Comparison of ENCODE assay signal across 19 cellular contexts in genomic region chr4:48673537-48673936, GRCh38.
A peak's percentile ranks its signal among the peaks of the same experiment; 100 is the strongest.
DNase-seq lines count a peak whose midpoint lies in the region; ATAC-seq, FAIRE-seq and TF ChIP-seq lines count a peak whose summit lies in the region.
"Had no signal": no experiment of that assay in that cellular context is flagged by ENCODE, and none has a peak within 500 bp of the region (broad histone marks: within the 10 kb centered on the region; RNA-seq: fewer than 3 reads in every experiment).

No MANE protein-coding gene starts in this region.

- H3K27me3 ChIP-seq in K562 (ENCODE audit: control insufficient read depth in 2 of 2, insufficient read depth in 2 of 2, low read length in 2 of 2) (no peaks in the 10 kb centered on the region), mesendoderm (ENCODE audit: insufficient read depth, low read length, poor library complexity) (no peaks in the 10 kb centered on the region)
- H3K27me3 ChIP-seq: BLaER1 treated with 17β-estradiol and CSF1 and Interleukin-3, amounts not matched to agents 10 nM and 100 nM had no signal

- intact Hi-C loops in K562 (cut with micrococcal nuclease): no loop called here

- no peak overlapping the region for H4K8ac ChIP-seq in mesendoderm (ENCODE audit: low read depth, low read length)

- TF ChIP-seq EP300 in K562 (IDR thresholded peaks at IDR 0.05; ENCODE audit: low read length): no peak

- no peak overlapping the region for H3K56ac ChIP-seq in mesendoderm (ENCODE audit: low read length)

- H2BK15ac ChIP-seq in mesendoderm (replicated peaks; ENCODE audit: low read depth): no peak overlapping the region

- H3K4ac ChIP-seq in mesendoderm (ENCODE audit: low read depth, low read length): no peak overlapping the region

- H2AK5ac ChIP-seq in mesendoderm (ENCODE audit: low read length): no peak overlapping the region

- no peak for TF ChIP-seq RAD21 in K562 (CRISPR knock-in tag; conservative IDR thresholded peaks at IDR 0.05 in 1 of 2, IDR thresholded peaks at IDR 0.05 in 1 of 2)

- no peaks in the 10 kb centered on the region for H4K20me1 ChIP-seq in K562 (replicated peaks; ENCODE audit: control insufficient read depth, insufficient read depth, low read length)

- FAIRE-seq in GM12891 (lab: Jason Lieb, UNC) (peak; percentile 59), K562 (lab: Jason Lieb, UNC) (peak; percentile 29)
- FAIRE-seq: A549, D721Med, GM12892, GM18507 had no signal

- no peak overlapping the region for H3K18ac ChIP-seq in mesendoderm (ENCODE audit: low read length)

- in situ Hi-C loops in K562 (cut with MboI): loop anchor here (5.0 kb wide), 1 partner anchor 36 kb away; no protein-coding TSS in a partner anchor

- no peak for ATAC-seq in K562
- ATAC-seq: A549; CD8-positive, alpha-beta T cell had no signal

- POLR2A ChIA-PET in K562 (lab: Yijun Ruan, JAX): no interaction called here

- H3K9me3 ChIP-seq in K562 (replicated peaks; ENCODE audit: control insufficient read depth, insufficient read depth, low read depth, low read length): peaks cover 3% of the 10 kb centered on the region; the same call in 1 of the 2 replicates
- H3K9me3 ChIP-seq: A549, Caco-2 had no signal

- BruUV-seq in K562 (replicated peaks; lab: Mats Ljungman, UMichigan): no TSS peak

- DNase-seq in GM12891 (ENCODE audit: insufficient read length, low spot score) (no peak), K562 (ENCODE audit: extremely low read depth in 1 of 4, low spot score in 3 of 4) (no peak), mesendoderm (peak; percentile 53), hepatic stellate cell (ENCODE audit: low spot score) (no peak), iPS-NIHi7 (ENCODE audit: extremely low spot score) (no peak)
- DNase-seq: AML-193; Caco-2; Calu3; CD4-positive, alpha-beta T cell; CD8-positive, alpha-beta T cell; DMS79 treated with DMSO at 0.1 percent for 48 hours; GF-D8 had no signal

- H3K27ac ChIP-seq in K562 (ENCODE audit: extremely low read depth, low read depth, low read length): no peak overlapping the region
- peak overlapping the region; percentile 22 for H3K27ac ChIP-seq in mesendoderm (ENCODE audit: low read depth, low read length)
- H3K27ac ChIP-seq: 22Rv1; A549; BLaER1 treated with 17β-estradiol and CSF1 and Interleukin-3, amounts not matched to agents 10 nM and 100 nM; C4-2B had no signal

- no peak overlapping the region for H2AFZ ChIP-seq in K562 (ENCODE audit: low read depth, low read length)

- no peak overlapping the region for H3K9ac ChIP-seq in K562 (ENCODE audit: insufficient read depth in 1 of 2, low read depth in 2 of 2, low read length in 2 of 2)
- H3K9ac ChIP-seq in mesendoderm (ENCODE audit: low read length): no peak overlapping the region
- H3K9ac ChIP-seq: BLaER1 treated with 17β-estradiol and CSF1 and Interleukin-3, amounts not matched to agents 10 nM and 100 nM had no signal

- no peak overlapping the region for H2BK120ac ChIP-seq in mesendoderm (ENCODE audit: low read depth, low read length)

- no peaks in the 10 kb centered on the region; the same call in 2 of the 3 replicates for H3K36me3 ChIP-seq in K562 (ENCODE audit: control insufficient read depth, insufficient read depth, low read length)
- no peaks in the 10 kb centered on the region for H3K36me3 ChIP-seq in mesendoderm (ENCODE audit: control insufficient read depth, insufficient read depth, low read length)

- no peak for TF ChIP-seq POLR2A in GM12891 (IDR thresholded peaks at IDR 0.05; ENCODE audit: low read depth, low read length)
- no peak for TF ChIP-seq POLR2A in K562 (conservative IDR thresholded peaks at IDR 0.05)

- H3K23ac ChIP-seq in mesendoderm (ENCODE audit: low read length): no peak overlapping the region

- no peak for TF ChIP-seq CTCF in K562 (IDR thresholded peaks at IDR 0.05 in 2 of 3, conservative IDR thresholded peaks at IDR 0.05 in 1 of 3; ENCODE audit: insufficient read depth in 2 of 3, low read depth in 1 of 3, low read length in 3 of 3)

- H3K4me1 ChIP-seq in K562 (replicated peaks in 1 of 2; ENCODE audit: control insufficient read depth in 2 of 2, insufficient read depth in 2 of 2, low read length in 2 of 2) (peaks cover 0 to 3% of the 10 kb centered on the region in 2 experiments; a peak in 3 of 5 replicates), mesendoderm (ENCODE audit: control insufficient read depth, low read depth, low read length) (peaks cover 3% of the 10 kb centered on the region)
- H3K4me1 ChIP-seq: A549 had no signal

- peak overlapping the region; percentile 72 for H2BK5ac ChIP-seq in mesendoderm (ENCODE audit: low read length)

- no peak overlapping the region for H4K5ac ChIP-seq in mesendoderm (ENCODE audit: low read length)

- CTCF ChIA-PET in K562 (lab: Yijun Ruan, JAX; ENCODE audit: low intra/inter-chr PET ratio): no interaction called here

- H3K9me1 ChIP-seq in K562 (ENCODE audit: control insufficient read depth, insufficient read depth, low read length): no peaks in the 10 kb centered on the region

- 57% methylated on average over 3 of the region's 3 CpGs for WGBS in K562 (ENCODE audit: insufficient coverage, low coverage, missing lambda C conversion rate)
- no CpG with 5 or more reads among the region's 3 CpGs for WGBS in mesendoderm (ENCODE audit: extremely low coverage, insufficient coverage, low lambda C conversion rate)

- peaks cover 4% of the 10 kb centered on the region for H3K79me1 ChIP-seq in mesendoderm (ENCODE audit: low read length)

- H3K79me2 ChIP-seq in K562 (ENCODE audit: control insufficient read depth, insufficient read depth, low read length): peaks cover 3% of the 10 kb centered on the region; the same call in 1 of the 3 replicates
- H3K79me2 ChIP-seq in mesendoderm (ENCODE audit: control insufficient read depth, insufficient read depth, low read length): peaks cover 2% of the 10 kb centered on the region

- H3K4me2 ChIP-seq in K562 (ENCODE audit: insufficient read depth, low read length): no peak overlapping the region
- H3K4me2 ChIP-seq in mesendoderm (ENCODE audit: low read length): no peak overlapping the region
- H3K4me2 ChIP-seq: A549; BLaER1 treated with 17β-estradiol and CSF1 and Interleukin-3, amounts not matched to agents 10 nM and 100 nM had no signal

- H3K4me3 ChIP-seq in K562 (no peak overlapping the region), mesendoderm (ENCODE audit: low read length) (no peak overlapping the region)
- H3K4me3 ChIP-seq: A549; BLaER1 treated with 17β-estradiol and CSF1 and Interleukin-3, amounts not matched to agents 10 nM and 100 nM had no signal

TF ChIP-seq in GM12891, 5 proteins besides CTCF, POLR2A, EP300 and RAD21:
- TF ChIP-seq SPI1 (IDR thresholded peaks at IDR 0.05; ENCODE audit: low read depth, low read length) (no peak), POU2F2 (IDR thresholded peaks at IDR 0.05; ENCODE audit: low read depth, low read length) (no peak), POLR2AphosphoS5 (IDR thresholded peaks at IDR 0.05; ENCODE audit: low read depth, low read length) (no peak), TAF1 (IDR thresholded peaks at IDR 0.05; ENCODE audit: low read depth, low read length) (no peak), PAX5 (IDR thresholded peaks at IDR 0.05; ENCODE audit: insufficient read depth, low read length, severe bottlenecking) (no peak)

TF ChIP-seq in K562, 482 proteins besides CTCF, POLR2A, EP300 and RAD21 (continues in another document):
- no peak for TF ChIP-seq ZFP1 (CRISPR knock-in tag; IDR thresholded peaks at IDR 0.05)
- no peak for TF ChIP-seq ZBTB5 (IDR thresholded peaks at IDR 0.05)
- no peak for TF ChIP-seq ZNF592 (IDR thresholded peaks at IDR 0.05)
- no peak for TF ChIP-seq PRMT5 (CRISPR knock-in tag; IDR thresholded peaks at IDR 0.05)
